1 cellular context compared by ENCODE assay signal in the genomic region with DNA sequence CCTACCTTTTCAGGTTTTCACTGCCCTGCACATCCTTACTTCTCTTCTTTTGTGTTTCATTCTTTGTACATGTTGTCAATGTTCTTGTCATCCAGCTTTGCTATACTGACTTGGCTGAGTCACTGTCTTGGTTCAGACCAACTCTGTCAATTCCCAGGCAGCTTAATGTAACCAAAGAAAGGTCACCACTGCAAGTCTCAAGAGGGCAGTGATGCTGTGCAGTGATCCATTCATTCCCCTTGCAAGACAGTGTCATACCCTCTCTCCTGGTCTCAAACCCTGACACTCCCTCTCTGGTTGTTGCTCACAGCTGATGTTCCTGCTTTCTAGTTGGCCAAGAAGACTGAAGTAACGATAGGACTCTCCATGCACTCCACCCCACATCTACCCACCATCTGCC.
TF ChIP-seq lines count a peak whose summit lies in the region.

No MANE protein-coding gene starts in this region.

TF ChIP-seq in IMR-90, 13 proteins besides CTCF, POLR2A, EP300 and RAD21:
- no peak for TF ChIP-seq FOS (IDR thresholded peaks at IDR 0.05; ENCODE audit: low read depth, low read length)
- TF ChIP-seq BHLHE40 (IDR thresholded peaks at IDR 0.05; ENCODE audit: low read depth, low read length), result no peak
- TF ChIP-seq RFX5 (IDR thresholded peaks at IDR 0.05; ENCODE audit: low read depth, low read length), result no peak
- TF ChIP-seq NFE2L2 (IDR thresholded peaks at IDR 0.05; ENCODE audit: low read depth, low read length), result no peak
- TF ChIP-seq CHD1 (IDR thresholded peaks at IDR 0.05; ENCODE audit: low read depth, low read length), result no peak
- TF ChIP-seq CEBPB (IDR thresholded peaks at IDR 0.05; ENCODE audit: low read depth, low read length), result no peak
- no peak for TF ChIP-seq MAZ (IDR thresholded peaks at IDR 0.05; ENCODE audit: borderline replicate concordance, low read depth, low read length)
- TF ChIP-seq, protein P1, sequence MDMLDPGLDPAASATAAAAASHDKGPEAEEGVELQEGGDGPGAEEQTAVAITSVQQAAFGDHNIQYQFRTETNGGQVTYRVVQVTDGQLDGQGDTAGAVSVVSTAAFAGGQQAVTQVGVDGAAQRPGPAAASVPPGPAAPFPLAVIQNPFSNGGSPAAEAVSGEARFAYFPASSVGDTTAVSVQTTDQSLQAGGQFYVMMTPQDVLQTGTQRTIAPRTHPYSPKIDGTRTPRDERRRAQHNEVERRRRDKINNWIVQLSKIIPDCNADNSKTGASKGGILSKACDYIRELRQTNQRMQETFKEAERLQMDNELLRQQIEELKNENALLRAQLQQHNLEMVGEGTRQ (IDR thresholded peaks at IDR 0.05; ENCODE audit: low read depth, low read length), result no peak
- no peak for TF ChIP-seq RCOR1 (IDR thresholded peaks at IDR 0.05; ENCODE audit: insufficient replicate concordance, low read length)
- TF ChIP-seq MAFK (IDR thresholded peaks at IDR 0.05; ENCODE audit: low read depth, low read length), result no peak
- TF ChIP-seq, protein P2, sequence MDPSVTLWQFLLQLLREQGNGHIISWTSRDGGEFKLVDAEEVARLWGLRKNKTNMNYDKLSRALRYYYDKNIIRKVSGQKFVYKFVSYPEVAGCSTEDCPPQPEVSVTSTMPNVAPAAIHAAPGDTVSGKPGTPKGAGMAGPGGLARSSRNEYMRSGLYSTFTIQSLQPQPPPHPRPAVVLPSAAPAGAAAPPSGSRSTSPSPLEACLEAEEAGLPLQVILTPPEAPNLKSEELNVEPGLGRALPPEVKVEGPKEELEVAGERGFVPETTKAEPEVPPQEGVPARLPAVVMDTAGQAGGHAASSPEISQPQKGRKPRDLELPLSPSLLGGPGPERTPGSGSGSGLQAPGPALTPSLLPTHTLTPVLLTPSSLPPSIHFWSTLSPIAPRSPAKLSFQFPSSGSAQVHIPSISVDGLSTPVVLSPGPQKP (IDR thresholded peaks at IDR 0.05; ENCODE audit: borderline replicate concordance, low read depth, low read length), result no peak
- no peak for TF ChIP-seq MXI1 (IDR thresholded peaks at IDR 0.05; ENCODE audit: borderline replicate concordance, low read depth, low read length)
- no peak for TF ChIP-seq SMC3 (IDR thresholded peaks at IDR 0.05; ENCODE audit: low read depth, low read length)
TF ChIP-seq in IMR-90: peak in this region for 0.
